Comparison of ENCODE assay signal across 17 cellular contexts in genomic region chr7:75950111-75950681, GRCh38. TPM values are rescaled to one million over a fixed set of nuclear protein-coding genes. Genes with fewer than 3 reads are reported as not detected.
DNase-seq lines count a peak whose midpoint lies in the region; ATAC-seq and TF ChIP-seq lines count a peak whose summit lies in the region.
"Had no signal": no experiment of that assay in that cellular context is flagged by ENCODE, and none has a peak within 500 bp of the region (broad histone marks: within the 10 kb centered on the region; RNA-seq: fewer than 3 reads in every experiment).

No MANE protein-coding gene starts in this region.

- TF ChIP-seq CTCF in CD14-positive monocyte (IDR thresholded peaks at IDR 0.05), result no peak
- no peak for TF ChIP-seq CTCF in PC-3 (conservative IDR thresholded peaks at IDR 0.05; ENCODE audit: low read depth, low read length)
- TF ChIP-seq CTCF in fibroblast of lung (conservative IDR thresholded peaks at IDR 0.05 in 1 of 2, IDR thresholded peaks at IDR 0.05 in 1 of 2; ENCODE audit: low read depth in 1 of 2, low read length in 2 of 2), result no peak
- no peak for TF ChIP-seq CTCF in colonic mucosa (IDR thresholded peaks at IDR 0.05)

- CTCF ChIA-PET in PC-3 (lab: Charles Lee), result no interaction called here

- H3K4me1 Mint-ChIP-seq in CD14-positive monocyte, result peaks cover 67% of the 10 kb centered on the region

- no TSS peak for BruUV-seq in PC-3 (replicated peaks; lab: Mats Ljungman, UMichigan)

- no peak overlapping the region for H3K4me3 ChIP-seq in PC-3 (ENCODE audit: low read length)
- H3K4me3 ChIP-seq in fibroblast of lung (replicated peaks in 1 of 4; ENCODE audit: control extremely low read depth in 1 of 4, insufficient read depth in 1 of 4, low read depth in 3 of 4, low read length in 4 of 4), result no peak overlapping the region
- no peak overlapping the region for H3K4me3 ChIP-seq in colonic mucosa

- H3K4me2 ChIP-seq in PC-3 (ENCODE audit: low read length) (no peak overlapping the region), fibroblast of lung (ENCODE audit: extremely low read depth, insufficient read depth, low read length) (no peak overlapping the region)

- H3K9me3 ChIP-seq in PC-3 (ENCODE audit: low read length) (no peaks in the 10 kb centered on the region), fibroblast of lung (ENCODE audit: control insufficient read depth, insufficient read depth, low read depth, low read length) (no peaks in the 10 kb centered on the region), colonic mucosa (no peaks in the 10 kb centered on the region)

- H3K4me1 ChIP-seq in PC-3 (ENCODE audit: insufficient read depth, low read length), result peaks cover 8% of the 10 kb centered on the region
- H3K4me1 ChIP-seq in fibroblast of lung (ENCODE audit: control insufficient read depth, extremely low read depth, insufficient read depth, low read length), result peaks cover 3% of the 10 kb centered on the region
- no peaks in the 10 kb centered on the region for H3K4me1 ChIP-seq in colonic mucosa

- peak; percentile 80 for ATAC-seq in PC-3
- no peak for ATAC-seq in GM21367 (IDR thresholded peaks at IDR 0.05; ENCODE audit: unreplicated experiment)

- no peaks in the 10 kb centered on the region for H4K20me1 ChIP-seq in PC-3 (ENCODE audit: low read length)
- no peaks in the 10 kb centered on the region for H4K20me1 ChIP-seq in fibroblast of lung (ENCODE audit: control insufficient read depth, extremely low read depth, insufficient read depth, low read length)

- H3K27me3 Mint-ChIP-seq in CD14-positive monocyte (ENCODE audit: low read depth in 3 of 3), result peaks cover 0 to 8% (median 6%) of the 10 kb centered on the region in 3 donors
- H3K27me3 Mint-ChIP-seq: activated naive CD4-positive, alpha-beta T cell treated with anti-CD3 and anti-CD28 coated beads, Interleukin-2, amount 50 U/mL, for 24 hours had no signal

- peak; percentile 67 for DNase-seq in CD14-positive monocyte (ENCODE audit: low spot score)
- peak; percentile 18 for DNase-seq in PC-3
- no peak for DNase-seq in fibroblast of lung (ENCODE audit: low read depth in 2 of 2)
- peak; percentile 75 for DNase-seq in myocyte (ENCODE audit: low read depth)
- no peak for DNase-seq in Kasumi-1 (lab: John Stamatoyannopoulos, UW)
- no peak for DNase-seq in COLO668 (lab: John Stamatoyannopoulos, UW; ENCODE audit: unreplicated experiment)
- DNase-seq in colonic mucosa, result no peak
- DNase-seq: activated CD4-positive, CD25-positive, alpha-beta regulatory T cell; central memory CD4-positive, alpha-beta T cell; DMS 273 treated with DMSO at 0.1 percent for 48 hours; GOT3; mammary epithelial cell; NCI-H1105 treated with DMSO at 0.1 percent for 48 hours; NCI-H2227 treated with DMSO at 0.1 percent for 48 hours; stimulated activated CD4-positive, alpha-beta T cell treated with anti-CD3 and anti-CD28 coated beads, Interleukin-12 subunit alpha, Interleukin-12 subunit beta, amount 100 ng/mL, for 4 hours had no signal

- no peaks in the 10 kb centered on the region for H3F3A ChIP-seq in PC-3 (ENCODE audit: low read length, unreplicated experiment)

- intact Hi-C loops in CD14-positive monocyte (cut with micrococcal nuclease), result loop anchor here (2.0 to 5.0 kb wide), 3 partner anchors 33 to 278 kb away; partner anchors contain the start of genes POR (in 1 of the 2) and TMEM120A (in 1 of the 2)
- intact Hi-C loops in PC-3 (cut with micrococcal nuclease), result no loop called here
- intact Hi-C loops in colonic mucosa (cut with DNase I), result no loop called here

- peaks cover 3% of the 10 kb centered on the region; the same call in 1 of the 2 replicates for H3K36me3 ChIP-seq in PC-3 (ENCODE audit: low read depth, low read length)
- H3K36me3 ChIP-seq in fibroblast of lung (ENCODE audit: control insufficient read depth, insufficient read depth, low read length), result no peaks in the 10 kb centered on the region
- H3K36me3 ChIP-seq in colonic mucosa, result no peaks in the 10 kb centered on the region

- POLR2A ChIA-PET in PC-3 (lab: Charles Lee; ENCODE audit: unreplicated experiment), result no interaction called here

- H2AFZ ChIP-seq in PC-3 (ENCODE audit: low read length) (no peak overlapping the region), fibroblast of lung (ENCODE audit: low read length) (no peak overlapping the region)

- H3K27me3 ChIP-seq in PC-3 (ENCODE audit: low read length) (no peaks in the 10 kb centered on the region), fibroblast of lung (ENCODE audit: control insufficient read depth, insufficient read depth, low read length) (no peaks in the 10 kb centered on the region), colonic mucosa (no peaks in the 10 kb centered on the region)

- H3K4me3 Mint-ChIP-seq in CD14-positive monocyte, result peak overlapping the region; percentile 18 to 61
- H3K4me3 Mint-ChIP-seq: activated naive CD4-positive, alpha-beta T cell treated with anti-CD3 and anti-CD28 coated beads, Interleukin-2, amount 50 U/mL, for 24 hours had no signal

- H3K27ac Mint-ChIP-seq in CD14-positive monocyte, result peak overlapping the region; percentile 77 to 95 (median 87)
- H3K27ac Mint-ChIP-seq: activated naive CD4-positive, alpha-beta T cell treated with anti-CD3 and anti-CD28 coated beads, Interleukin-2, amount 50 U/mL, for 24 hours had no signal

- H3K36me3 Mint-ChIP-seq in CD14-positive monocyte, result peaks cover 21 to 40% of the 10 kb centered on the region in 2 donors

- no peaks in the 10 kb centered on the region for H3K9me2 ChIP-seq in PC-3 (replicated peaks; ENCODE audit: low read length)

- H3K27ac ChIP-seq in PC-3 (ENCODE audit: low read length), result no peak overlapping the region
- H3K27ac ChIP-seq in fibroblast of lung (ENCODE audit: insufficient read depth, low read length), result peak overlapping the region; percentile 32
- H3K27ac ChIP-seq in colonic mucosa, result no peak overlapping the region

- H3K9ac ChIP-seq in PC-3 (ENCODE audit: low read length) (no peak overlapping the region), fibroblast of lung (ENCODE audit: insufficient read depth, low read length) (no peak overlapping the region), colonic mucosa (ENCODE audit: low read depth in 2 of 2, low read length in 2 of 2) (no peak overlapping the region)

- H3K9me3 Mint-ChIP-seq in CD14-positive monocyte, result no peaks in the 10 kb centered on the region
- H3K9me3 Mint-ChIP-seq: activated naive CD4-positive, alpha-beta T cell treated with anti-CD3 and anti-CD28 coated beads, Interleukin-2, amount 50 U/mL, for 24 hours had no signal

- H3K79me2 ChIP-seq in PC-3 (ENCODE audit: low read length) (peaks cover 11% of the 10 kb centered on the region), fibroblast of lung (ENCODE audit: control insufficient read depth, insufficient read depth, low read length) (peaks cover 1% of the 10 kb centered on the region)

RNA-seq across cellular contexts. Expression of gene POR, which starts 35.2 kb away (rescaled TPM):
- polyA plus RNA-seq in CD14-positive monocyte (100 to 1,000 TPM in 1 of 2 donors, 10 to 100 TPM in 1; 90.5 to 102 TPM), fibroblast of lung (34.9 and 36.2 TPM in 2 replicates)
- total RNA-seq in PC-3 (2014; rRNA removed) (112 and 119 TPM in 2 replicates), fibroblast of lung (105 and 207 TPM in 2 replicates), myocyte (205 and 262 TPM in 2 replicates), colonic mucosa (100 to 1,000 TPM; 126 to 169 TPM)
- polyA plus RNA-seq in fibroblast of lung (2012), result 50.2 and 56.1 TPM in 2 replicates
- 112 and 142 TPM in 2 replicates for polyA minus RNA-seq in fibroblast of lung (ENCODE audit: low replicate concordance)
- polyA plus RNA-seq in myocyte (2012), result 93.0 TPM

RNA-seq across cellular contexts. Expression of gene TMEM120A, which starts 44.2 kb away (rescaled TPM):
- 10 to 100 TPM; 65.5 to 76.1 TPM for polyA plus RNA-seq in CD14-positive monocyte
- total RNA-seq in PC-3 (2014; rRNA removed), result 17.9 and 18.6 TPM in 2 replicates
- 27.7 and 56.1 TPM in 2 replicates for total RNA-seq in fibroblast of lung
- polyA plus RNA-seq in fibroblast of lung, result 56.5 and 62.3 TPM in 2 replicates
- polyA plus RNA-seq in fibroblast of lung (2012), result 49.7 and 50.7 TPM in 2 replicates
- 59.9 and 108 TPM in 2 replicates for polyA minus RNA-seq in fibroblast of lung (ENCODE audit: low replicate concordance)
- 110 and 115 TPM in 2 replicates for total RNA-seq in myocyte
- 116 TPM for polyA plus RNA-seq in myocyte (2012)
- 10 to 100 TPM; 56.3 to 94.1 TPM for total RNA-seq in colonic mucosa

Comparison
In these comparisons a context has a peak if more than half of its experiments do, and no peak if none do; other contexts are left out.
1. DNase-seq: peak in CD14-positive monocyte (single experiment), PC-3 (single experiment) and myocyte (single experiment); none in fibroblast of lung (0 of 2), Kasumi-1 (0 of 2), COLO668 (single experiment) and colonic mucosa (single experiment).
2. intact Hi-C loops: an anchor here in CD14-positive monocyte (2.0 to 5.0 kb wide); none called in PC-3 and colonic mucosa.